In the genomic region with DNA sequence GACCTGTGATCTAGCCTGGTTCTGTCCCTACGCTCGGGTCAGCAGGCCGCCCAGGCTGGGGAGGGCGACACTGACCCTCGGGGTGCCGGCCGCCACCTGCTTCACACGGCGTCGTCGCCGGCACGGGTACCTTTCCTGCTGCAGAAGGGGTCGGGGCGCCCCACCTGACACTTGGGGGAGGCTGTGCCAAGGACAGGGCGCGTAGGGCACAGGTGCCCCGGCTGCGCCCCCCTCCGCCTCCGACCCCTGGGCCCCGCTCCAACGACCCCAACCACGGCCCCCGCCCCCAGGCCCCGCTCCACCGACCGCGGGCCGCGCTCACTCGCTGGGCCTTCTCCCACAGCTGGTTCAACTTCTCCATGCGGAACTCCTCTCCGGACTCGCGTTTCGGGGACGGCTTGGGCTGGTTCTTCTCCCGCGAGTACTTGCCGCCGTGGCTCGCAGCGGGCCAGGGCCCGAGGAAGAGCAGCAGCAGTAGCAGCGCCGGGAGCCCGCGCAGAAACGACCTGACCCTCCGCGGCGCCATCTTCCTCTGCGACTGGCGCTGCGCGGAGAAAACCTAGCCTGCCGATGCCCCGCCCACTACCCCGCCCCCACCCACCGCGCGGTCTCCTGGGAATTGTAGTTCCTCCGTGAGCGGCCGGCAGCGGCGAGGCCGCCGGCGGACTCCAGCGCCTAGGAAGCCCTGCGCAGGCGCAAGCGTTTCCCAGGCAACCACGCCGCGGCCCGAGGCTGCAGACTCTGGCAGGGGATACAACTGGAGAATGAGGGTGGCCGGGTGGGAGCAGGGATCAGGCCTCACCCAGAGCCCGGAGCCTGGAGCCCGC, we compare ENCODE assay signal across 1 cellular context.
A peak's percentile ranks its signal among the peaks of the same experiment; 100 is the strongest.
TF ChIP-seq lines count a peak whose summit lies in the region.

A gene with protein sequence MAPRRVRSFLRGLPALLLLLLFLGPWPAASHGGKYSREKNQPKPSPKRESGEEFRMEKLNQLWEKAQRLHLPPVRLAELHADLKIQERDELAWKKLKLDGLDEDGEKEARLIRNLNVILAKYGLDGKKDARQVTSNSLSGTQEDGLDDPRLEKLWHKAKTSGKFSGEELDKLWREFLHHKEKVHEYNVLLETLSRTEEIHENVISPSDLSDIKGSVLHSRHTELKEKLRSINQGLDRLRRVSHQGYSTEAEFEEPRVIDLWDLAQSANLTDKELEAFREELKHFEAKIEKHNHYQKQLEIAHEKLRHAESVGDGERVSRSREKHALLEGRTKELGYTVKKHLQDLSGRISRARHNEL (minus strand): TSS at position 536 of the 827 bp plus-strand sequence. CDS start 10 bp downstream, at position 526.

TF ChIP-seq in HepG2, 621 proteins besides CTCF, POLR2A, EP300 and RAD21 (continued from another document and continues in another):
- TF ChIP-seq, protein P1, sequence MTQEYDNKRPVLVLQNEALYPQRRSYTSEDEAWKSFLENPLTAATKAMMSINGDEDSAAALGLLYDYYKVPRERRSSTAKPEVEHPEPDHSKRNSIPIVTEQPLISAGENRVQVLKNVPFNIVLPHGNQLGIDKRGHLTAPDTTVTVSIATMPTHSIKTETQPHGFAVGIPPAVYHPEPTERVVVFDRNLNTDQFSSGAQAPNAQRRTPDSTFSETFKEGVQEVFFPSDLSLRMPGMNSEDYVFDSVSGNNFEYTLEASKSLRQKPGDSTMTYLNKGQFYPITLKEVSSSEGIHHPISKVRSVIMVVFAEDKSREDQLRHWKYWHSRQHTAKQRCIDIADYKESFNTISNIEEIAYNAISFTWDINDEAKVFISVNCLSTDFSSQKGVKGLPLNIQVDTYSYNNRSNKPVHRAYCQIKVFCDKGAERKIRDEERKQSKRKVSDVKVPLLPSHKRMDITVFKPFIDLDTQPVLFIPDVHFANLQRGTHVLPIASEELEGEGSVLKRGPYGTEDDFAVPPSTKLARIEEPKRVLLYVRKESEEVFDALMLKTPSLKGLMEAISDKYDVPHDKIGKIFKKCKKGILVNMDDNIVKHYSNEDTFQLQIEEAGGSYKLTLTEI (CRISPR knock-in tag; conservative IDR thresholded peaks at IDR 0.05) = no peak
- TF ChIP-seq MZF1 (CRISPR knock-in tag; IDR thresholded peaks at IDR 0.05; ENCODE audit: borderline replicate concordance) = 0 out of 2 replicates have a peak, but pooled peaks have one; percentile 23
- TF ChIP-seq SAFB2 (CRISPR knock-in tag; IDR thresholded peaks at IDR 0.05; ENCODE audit: borderline replicate concordance, low read depth) = peak; percentile 59; the same call in 1 of the 2 replicates
- 0 out of 2 replicates have a peak, but pooled peaks have one; percentile 37 for TF ChIP-seq HIVEP1 (CRISPR knock-in tag; IDR thresholded peaks at IDR 0.05)
- TF ChIP-seq, protein P2, sequence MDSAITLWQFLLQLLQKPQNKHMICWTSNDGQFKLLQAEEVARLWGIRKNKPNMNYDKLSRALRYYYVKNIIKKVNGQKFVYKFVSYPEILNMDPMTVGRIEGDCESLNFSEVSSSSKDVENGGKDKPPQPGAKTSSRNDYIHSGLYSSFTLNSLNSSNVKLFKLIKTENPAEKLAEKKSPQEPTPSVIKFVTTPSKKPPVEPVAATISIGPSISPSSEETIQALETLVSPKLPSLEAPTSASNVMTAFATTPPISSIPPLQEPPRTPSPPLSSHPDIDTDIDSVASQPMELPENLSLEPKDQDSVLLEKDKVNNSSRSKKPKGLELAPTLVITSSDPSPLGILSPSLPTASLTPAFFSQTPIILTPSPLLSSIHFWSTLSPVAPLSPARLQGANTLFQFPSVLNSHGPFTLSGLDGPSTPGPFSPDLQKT (CRISPR knock-in tag; IDR thresholded peaks at IDR 0.05; ENCODE audit: borderline replicate concordance) = no peak
- TF ChIP-seq HOXA7 (CRISPR knock-in tag; IDR thresholded peaks at IDR 0.05) = no peak
- peak; percentile 66; the same call in 1 of the 2 replicates for TF ChIP-seq ZZZ3 (CRISPR knock-in tag; IDR thresholded peaks at IDR 0.05; ENCODE audit: borderline replicate concordance)
- TF ChIP-seq FOXA1 (IDR thresholded peaks at IDR 0.05) = no peak
- TF ChIP-seq FOXA1 (CRISPR knock-in tag; IDR thresholded peaks at IDR 0.05) = no peak
- TF ChIP-seq SMARCC2 (IDR thresholded peaks at IDR 0.05) = no peak
- TF ChIP-seq ZNF501 (CRISPR knock-in tag; IDR thresholded peaks at IDR 0.05) = no peak
- TF ChIP-seq GATAD2A (CRISPR knock-in tag; IDR thresholded peaks at IDR 0.05) = no peak
- TF ChIP-seq RXRB (CRISPR knock-in tag; IDR thresholded peaks at IDR 0.05; ENCODE audit: borderline replicate concordance) = no peak; the same call in 1 of the 2 replicates
- TF ChIP-seq ZNF503 (CRISPR knock-in tag; IDR thresholded peaks at IDR 0.05) = no peak
- peak; percentile 60; the same call in 1 of the 2 replicates for TF ChIP-seq ZNF605 (CRISPR knock-in tag; IDR thresholded peaks at IDR 0.05)
- TF ChIP-seq HMGA1 (CRISPR knock-in tag; conservative IDR thresholded peaks at IDR 0.05) = no peak
- TF ChIP-seq CENPX (CRISPR knock-in tag; IDR thresholded peaks at IDR 0.05) = no peak
- TF ChIP-seq ZNF841 (CRISPR knock-in tag; IDR thresholded peaks at IDR 0.05; ENCODE audit: borderline replicate concordance) = 0 out of 2 replicates have a peak, but pooled peaks have one; percentile 49
- no peak for TF ChIP-seq U2AF2 (IDR thresholded peaks at IDR 0.05; ENCODE audit: low read depth, low read length)
- TF ChIP-seq, protein P3, sequence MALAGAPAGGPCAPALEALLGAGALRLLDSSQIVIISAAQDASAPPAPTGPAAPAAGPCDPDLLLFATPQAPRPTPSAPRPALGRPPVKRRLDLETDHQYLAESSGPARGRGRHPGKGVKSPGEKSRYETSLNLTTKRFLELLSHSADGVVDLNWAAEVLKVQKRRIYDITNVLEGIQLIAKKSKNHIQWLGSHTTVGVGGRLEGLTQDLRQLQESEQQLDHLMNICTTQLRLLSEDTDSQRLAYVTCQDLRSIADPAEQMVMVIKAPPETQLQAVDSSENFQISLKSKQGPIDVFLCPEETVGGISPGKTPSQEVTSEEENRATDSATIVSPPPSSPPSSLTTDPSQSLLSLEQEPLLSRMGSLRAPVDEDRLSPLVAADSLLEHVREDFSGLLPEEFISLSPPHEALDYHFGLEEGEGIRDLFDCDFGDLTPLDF (CRISPR knock-in tag; IDR thresholded peaks at IDR 0.05) = peak; percentile 46; the same call in 1 of the 2 replicates
- TF ChIP-seq STAT6 (CRISPR knock-in tag; IDR thresholded peaks at IDR 0.05; ENCODE audit: borderline replicate concordance) = no peak
- TF ChIP-seq TBL1XR1 (IDR thresholded peaks at IDR 0.05; ENCODE audit: borderline replicate concordance, low read length, partially characterized antibody) = no peak
- peak; percentile 51; the same call in 1 of the 2 replicates for TF ChIP-seq FOXM1 (CRISPR knock-in tag; IDR thresholded peaks at IDR 0.05)
- peak; percentile 97 for TF ChIP-seq THAP11 (CRISPR knock-in tag; IDR thresholded peaks at IDR 0.05)
- TF ChIP-seq, protein P4, sequence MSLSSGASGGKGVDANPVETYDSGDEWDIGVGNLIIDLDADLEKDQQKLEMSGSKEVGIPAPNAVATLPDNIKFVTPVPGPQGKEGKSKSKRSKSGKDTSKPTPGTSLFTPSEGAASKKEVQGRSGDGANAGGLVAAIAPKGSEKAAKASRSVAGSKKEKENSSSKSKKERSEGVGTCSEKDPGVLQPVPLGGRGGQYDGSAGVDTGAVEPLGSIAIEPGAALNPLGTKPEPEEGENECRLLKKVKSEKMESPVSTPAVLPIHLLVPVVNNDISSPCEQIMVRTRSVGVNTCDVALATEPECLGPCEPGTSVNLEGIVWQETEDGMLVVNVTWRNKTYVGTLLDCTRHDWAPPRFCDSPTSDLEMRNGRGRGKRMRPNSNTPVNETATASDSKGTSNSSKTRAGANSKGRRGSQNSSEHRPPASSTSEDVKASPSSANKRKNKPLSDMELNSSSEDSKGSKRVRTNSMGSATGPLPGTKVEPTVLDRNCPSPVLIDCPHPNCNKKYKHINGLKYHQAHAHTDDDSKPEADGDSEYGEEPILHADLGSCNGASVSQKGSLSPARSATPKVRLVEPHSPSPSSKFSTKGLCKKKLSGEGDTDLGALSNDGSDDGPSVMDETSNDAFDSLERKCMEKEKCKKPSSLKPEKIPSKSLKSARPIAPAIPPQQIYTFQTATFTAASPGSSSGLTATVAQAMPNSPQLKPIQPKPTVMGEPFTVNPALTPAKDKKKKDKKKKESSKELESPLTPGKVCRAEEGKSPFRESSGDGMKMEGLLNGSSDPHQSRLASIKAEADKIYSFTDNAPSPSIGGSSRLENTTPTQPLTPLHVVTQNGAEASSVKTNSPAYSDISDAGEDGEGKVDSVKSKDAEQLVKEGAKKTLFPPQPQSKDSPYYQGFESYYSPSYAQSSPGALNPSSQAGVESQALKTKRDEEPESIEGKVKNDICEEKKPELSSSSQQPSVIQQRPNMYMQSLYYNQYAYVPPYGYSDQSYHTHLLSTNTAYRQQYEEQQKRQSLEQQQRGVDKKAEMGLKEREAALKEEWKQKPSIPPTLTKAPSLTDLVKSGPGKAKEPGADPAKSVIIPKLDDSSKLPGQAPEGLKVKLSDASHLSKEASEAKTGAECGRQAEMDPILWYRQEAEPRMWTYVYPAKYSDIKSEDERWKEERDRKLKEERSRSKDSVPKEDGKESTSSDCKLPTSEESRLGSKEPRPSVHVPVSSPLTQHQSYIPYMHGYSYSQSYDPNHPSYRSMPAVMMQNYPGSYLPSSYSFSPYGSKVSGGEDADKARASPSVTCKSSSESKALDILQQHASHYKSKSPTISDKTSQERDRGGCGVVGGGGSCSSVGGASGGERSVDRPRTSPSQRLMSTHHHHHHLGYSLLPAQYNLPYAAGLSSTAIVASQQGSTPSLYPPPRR (CRISPR knock-in tag; IDR thresholded peaks at IDR 0.05; ENCODE audit: borderline replicate concordance) = no peak
- no peak for TF ChIP-seq BCL6 (CRISPR knock-in tag; IDR thresholded peaks at IDR 0.05)
- TF ChIP-seq, protein P5, sequence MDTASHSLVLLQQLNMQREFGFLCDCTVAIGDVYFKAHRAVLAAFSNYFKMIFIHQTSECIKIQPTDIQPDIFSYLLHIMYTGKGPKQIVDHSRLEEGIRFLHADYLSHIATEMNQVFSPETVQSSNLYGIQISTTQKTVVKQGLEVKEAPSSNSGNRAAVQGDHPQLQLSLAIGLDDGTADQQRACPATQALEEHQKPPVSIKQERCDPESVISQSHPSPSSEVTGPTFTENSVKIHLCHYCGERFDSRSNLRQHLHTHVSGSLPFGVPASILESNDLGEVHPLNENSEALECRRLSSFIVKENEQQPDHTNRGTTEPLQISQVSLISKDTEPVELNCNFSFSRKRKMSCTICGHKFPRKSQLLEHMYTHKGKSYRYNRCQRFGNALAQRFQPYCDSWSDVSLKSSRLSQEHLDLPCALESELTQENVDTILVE (CRISPR knock-in tag; IDR thresholded peaks at IDR 0.05) = 0 out of 2 replicates have a peak, but pooled peaks have one; percentile 52
- no peak for TF ChIP-seq HNF1A (IDR thresholded peaks at IDR 0.05; ENCODE audit: low read depth)
- TF ChIP-seq HNF1A (CRISPR knock-in tag; IDR thresholded peaks at IDR 0.05; ENCODE audit: borderline replicate concordance) = peak; percentile 59; the same call in 1 of the 2 replicates
- peak; percentile 68; the same call in 1 of the 2 replicates for TF ChIP-seq ZNF709 (CRISPR knock-in tag; IDR thresholded peaks at IDR 0.05)
- TF ChIP-seq ATF1 (CRISPR knock-in tag; IDR thresholded peaks at IDR 0.05) = no peak
- no peak for TF ChIP-seq NFYC (CRISPR knock-in tag; IDR thresholded peaks at IDR 0.05)
- no peak for TF ChIP-seq ZNF564 (CRISPR knock-in tag; IDR thresholded peaks at IDR 0.05)
